Comparison of ENCODE assay signal across 8 cellular contexts in the genomic region with DNA sequence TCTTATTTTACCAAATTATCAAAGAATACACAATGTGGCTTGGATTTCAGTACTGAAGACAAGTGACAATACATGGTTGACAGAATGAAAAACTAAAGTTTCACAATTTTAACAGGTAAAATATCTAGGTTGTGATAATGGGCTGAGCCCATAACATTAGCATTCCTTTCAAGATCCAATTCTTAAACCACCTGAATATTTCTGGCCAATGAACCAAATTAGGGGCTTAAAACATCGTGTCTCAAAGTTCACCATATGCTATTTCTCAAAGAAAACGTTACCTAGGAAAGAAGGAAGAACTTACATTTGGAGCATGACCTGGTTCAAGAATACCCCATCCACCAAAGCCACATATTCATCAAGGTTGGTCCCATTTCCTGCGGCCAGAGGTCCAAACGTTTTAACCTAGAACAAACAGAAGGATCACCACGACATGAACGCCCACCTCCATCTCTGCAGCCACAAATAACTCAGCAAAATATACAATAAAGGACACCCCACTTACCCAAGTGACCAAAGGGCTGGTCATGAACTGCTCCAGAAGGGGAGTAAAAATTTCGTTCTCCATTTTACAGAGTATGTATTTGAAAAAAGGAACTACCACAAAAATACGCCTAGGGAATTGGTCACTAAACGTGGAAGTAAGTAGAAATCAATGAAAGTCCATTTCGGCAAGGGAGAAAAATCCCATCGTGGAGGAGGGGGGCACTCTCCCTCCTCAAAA. TPM values are rescaled to one million over a fixed set of nuclear protein-coding genes. Genes with fewer than 3 reads are reported as not detected.
DNase-seq lines count a peak whose midpoint lies in the region; ATAC-seq, FAIRE-seq and TF ChIP-seq lines count a peak whose summit lies in the region.

No MANE protein-coding gene starts in this region.

- TF ChIP-seq CTCF in Loucy (conservative IDR thresholded peaks at IDR 0.05; ENCODE audit: low read length) (no peak), kidney (IDR thresholded peaks at IDR 0.05; ENCODE audit: borderline replicate concordance, extremely low read depth, insufficient read depth) (no peak)

- H3F3A ChIP-seq in Loucy (ENCODE audit: low read depth) = no peaks in the 10 kb centered on the region

- H3K27me3 ChIP-seq in Loucy (ENCODE audit: insufficient read depth, low read length, poor library complexity, severe bottlenecking) = no peaks in the 10 kb centered on the region

- H3K4me1 ChIP-seq in Loucy (ENCODE audit: insufficient read depth, low read length, poor library complexity, severe bottlenecking) (peaks cover 42% of the 10 kb centered on the region), kidney (ENCODE audit: control insufficient read depth in 1 of 2, insufficient read depth in 1 of 2, low read depth in 1 of 2, low read length in 2 of 2) (no peaks in the 10 kb centered on the region)

- H3K79me2 ChIP-seq in Loucy (ENCODE audit: insufficient read depth, low read length) = peaks cover 70% of the 10 kb centered on the region

- H3K4me3 ChIP-seq in Loucy (ENCODE audit: low read length, poor library complexity, severe bottlenecking) (peak overlapping the region; percentile 84), kidney (ENCODE audit: low read length in 2 of 2) (peak overlapping the region; percentile 91 to 93)

- H3K27ac ChIP-seq in angular gyrus (ENCODE audit: low read depth, low read length) (peak overlapping the region; percentile 99), kidney (ENCODE audit: low read depth in 2 of 2, low read length in 2 of 2) (peak overlapping the region; percentile 12 to 68)

- H4K20me1 ChIP-seq in Loucy (ENCODE audit: insufficient read depth, low read length, poor library complexity, severe bottlenecking) = peaks cover 46% of the 10 kb centered on the region

- DNase-seq in G401 (ENCODE audit: low spot score) (peak; percentile 56), kidney (no peak), superior temporal gyrus (ENCODE audit: extremely low spot score) (peak; percentile 72)
- DNase-seq in effector CD4-positive, alpha-beta T cell = no peak
- no peak for DNase-seq in activated CD8-positive, alpha-beta memory T cell treated with anti-CD3 and anti-CD28 coated beads, Interleukin-2, amount 50 U/mL, for 4 hours

- in situ Hi-C loops in G401 (cut with HindIII; ENCODE audit: low sequenced_read_pairs) = no loop called here

- H2AFZ ChIP-seq in Loucy (ENCODE audit: low read length) = peak overlapping the region; percentile 91

- H3K9ac ChIP-seq in Loucy (ENCODE audit: low read depth, low read length, poor library complexity, severe bottlenecking) (peak overlapping the region; percentile 89), kidney (ENCODE audit: low read length in 2 of 2) (peak overlapping the region; percentile 78 to 82)

- intact Hi-C loops in kidney (cut with DNase I) = no loop called here

- no peak for ATAC-seq in HG03108 (IDR thresholded peaks at IDR 0.05; ENCODE audit: unreplicated experiment)

- H3K36me3 ChIP-seq in Loucy (ENCODE audit: insufficient read depth, low read length) (no peaks in the 10 kb centered on the region), kidney (ENCODE audit: control insufficient read depth in 1 of 2, insufficient read depth in 2 of 2, low read length in 2 of 2) (no peaks in the 10 kb centered on the region)

- no peaks in the 10 kb centered on the region for H3K9me3 ChIP-seq in Loucy (ENCODE audit: insufficient read depth, low read depth, low read length)
- H3K9me3 ChIP-seq in kidney (ENCODE audit: control insufficient read depth in 1 of 2, low read length in 2 of 2) = no peaks in the 10 kb centered on the region

- FAIRE-seq in kidney (lab: Jason Lieb, UNC) = no peak

- no peaks in the 10 kb centered on the region for H3K9me2 ChIP-seq in Loucy (replicated peaks; ENCODE audit: low read depth, low read length)

- H3K4me2 ChIP-seq in Loucy (ENCODE audit: low read depth, low read length, poor library complexity, severe bottlenecking) = peak overlapping the region; percentile 80

RNA-seq across cellular contexts. Expression of gene CCDC88A, which starts 1.0 kb away (rescaled TPM):
- total RNA-seq in G401 (2014; rRNA removed; shearing (Covaris generic)) = 22.6 and 39.9 TPM in 2 replicates
- 47.6 TPM for total RNA-seq in kidney
- 8.2 TPM for polyA plus RNA-seq in kidney (ENCODE audit: insufficient read depth, low read depth, low replicate concordance)

Comparison
In these comparisons a context has a peak if more than half of its experiments do, and no peak if none do; other contexts are left out.
1. DNase-seq: peak in G401 (single experiment) and superior temporal gyrus (single experiment); none in kidney (single experiment), effector CD4-positive, alpha-beta T cell (single experiment) and activated CD8-positive, alpha-beta memory T cell treated with anti-CD3 and anti-CD28 coated beads, Interleukin-2, amount 50 U/mL, for 4 hours (single experiment).